Comparison of ENCODE assay signal across 18 cellular contexts in genomic region chr6:27870486-27870885, GRCh38. TPM values are rescaled to one million over a fixed set of nuclear protein-coding genes. Genes with fewer than 3 reads are reported as not detected.
A peak's percentile ranks its signal among the peaks of the same experiment; 100 is the strongest.
DNase-seq lines count a peak whose midpoint lies in the region; ATAC-seq and TF ChIP-seq lines count a peak whose summit lies in the region.
"Had no signal": no experiment of that assay in that cellular context is flagged by ENCODE, and none has a peak within 500 bp of the region (broad histone marks: within the 10 kb centered on the region; RNA-seq: fewer than 3 reads in every experiment).

No MANE protein-coding gene starts in this region.

- H3K4me3 Mint-ChIP-seq in CD4-positive, CD25-positive, alpha-beta regulatory T cell: peak overlapping the region; percentile 36 to 94 (median 84)
- peak overlapping the region; percentile 81 for H3K4me3 Mint-ChIP-seq in activated CD4-positive, alpha-beta memory T cell treated with anti-CD3 and anti-CD28 coated beads, Interleukin-2, amount 10 ng/mL, durations not matched to agents 7 days and 5 days

- H3K36me3 Mint-ChIP-seq in CD4-positive, CD25-positive, alpha-beta regulatory T cell: no peaks in the 10 kb centered on the region
- peaks cover 15% of the 10 kb centered on the region for H3K36me3 Mint-ChIP-seq in activated CD4-positive, alpha-beta memory T cell treated with anti-CD3 and anti-CD28 coated beads, Interleukin-2, amount 10 ng/mL, durations not matched to agents 7 days and 5 days (ENCODE audit: low read depth)

- H3K9me3 Mint-ChIP-seq in CD4-positive, CD25-positive, alpha-beta regulatory T cell: no peaks in the 10 kb centered on the region
- no peaks in the 10 kb centered on the region for H3K9me3 Mint-ChIP-seq in activated CD4-positive, alpha-beta memory T cell treated with anti-CD3 and anti-CD28 coated beads, Interleukin-2, amount 10 ng/mL, durations not matched to agents 7 days and 5 days

- no peak overlapping the region for H3K4me3 ChIP-seq in CD4-positive, CD25-positive, alpha-beta regulatory T cell (ENCODE audit: low read depth, low read length)
- H3K4me3 ChIP-seq in HL-60 (replicated peaks; ENCODE audit: insufficient read depth, low read length) (no peak overlapping the region), mesodermal cell (ENCODE audit: extremely low read depth, insufficient read depth, low read length, poor library complexity, severe bottlenecking) (no peak overlapping the region), thyroid gland (replicated peaks in 1 of 3) (no peak overlapping the region), WERI-Rb-1 (ENCODE audit: low read depth, low read length) (no peak overlapping the region)

- no peak overlapping the region for H3K27ac ChIP-seq in CD4-positive, CD25-positive, alpha-beta regulatory T cell (ENCODE audit: insufficient read depth, low read length, poor library complexity, severe bottlenecking)
- H3K27ac ChIP-seq in HL-60 (replicated peaks) (peak overlapping the region; percentile 83), mesodermal cell (ENCODE audit: low read depth, low read length, severe bottlenecking) (peak overlapping the region; percentile 96), thyroid gland (no peak overlapping the region), WERI-Rb-1 (no peak overlapping the region)

- ATAC-seq in CD4-positive, CD25-positive, alpha-beta regulatory T cell (ENCODE audit: low read depth in 2 of 2): no peak
- ATAC-seq in HG02884 (IDR thresholded peaks at IDR 0.05; ENCODE audit: unreplicated experiment): no peak
- ATAC-seq: PC-3 had no signal

- POLR2A ChIA-PET in activated CD4-positive, alpha-beta memory T cell treated with anti-CD3 and anti-CD28 coated beads, Interleukin-2, amount 10 ng/mL, durations not matched to agents 7 days and 5 days (lab: Charles Lee): interaction anchor here (0.7 to 18.7 kb wide), 18 partner anchors 9 to 1850 kb away, joined by 3 to 2396 read pairs (median 78); partner anchors contain the start of gene ZNF184

- 79 to 89% methylated on average over 3 of the region's 3 CpGs for WGBS in mesodermal cell (ENCODE audit: insufficient coverage in 2 of 2), 2 experiments
- WGBS in thyroid gland, 2 donors: 92 to 93% methylated on average over 3 of the region's 3 CpGs

- intact Hi-C loops in thyroid gland (cut with DNase I): no loop called here

- CTCF ChIA-PET in activated CD4-positive, alpha-beta memory T cell treated with anti-CD3 and anti-CD28 coated beads, Interleukin-2, amount 10 ng/mL, durations not matched to agents 7 days and 5 days (lab: Charles Lee): interaction anchor here (1.1 to 13.2 kb wide), 7 partner anchors 20 to 724 kb away, joined by 3 to 190 read pairs (median 12); a partner anchor contains a TSS

- peaks cover 17 to 57% (median 36%) of the 10 kb centered on the region in 4 donors for H3K4me1 Mint-ChIP-seq in CD4-positive, CD25-positive, alpha-beta regulatory T cell
- peaks cover 74% of the 10 kb centered on the region for H3K4me1 Mint-ChIP-seq in activated CD4-positive, alpha-beta memory T cell treated with anti-CD3 and anti-CD28 coated beads, Interleukin-2, amount 10 ng/mL, durations not matched to agents 7 days and 5 days

- H3K9me3 ChIP-seq in CD4-positive, CD25-positive, alpha-beta regulatory T cell (ENCODE audit: control insufficient read depth in 2 of 2, low read length in 2 of 2): no peaks in the 10 kb centered on the region
- H3K9me3 ChIP-seq in mesodermal cell (ENCODE audit: control insufficient read depth, low read length) (no peaks in the 10 kb centered on the region), thyroid gland (no peaks in the 10 kb centered on the region), WERI-Rb-1 (ENCODE audit: severe bottlenecking) (peaks cover 25% of the 10 kb centered on the region)

- no peaks in the 10 kb centered on the region for H3K27me3 ChIP-seq in CD4-positive, CD25-positive, alpha-beta regulatory T cell (ENCODE audit: control insufficient read depth, insufficient read depth, low read length)
- H3K27me3 ChIP-seq in HL-60 (ENCODE audit: insufficient read depth, poor library complexity, severe bottlenecking) (no peaks in the 10 kb centered on the region), thyroid gland (peaks cover 11% of the 10 kb centered on the region), WERI-Rb-1 (ENCODE audit: insufficient read depth, low read depth, severe bottlenecking) (no peaks in the 10 kb centered on the region)

- no peak for DNase-seq in CD4-positive, CD25-positive, alpha-beta regulatory T cell
- no peak for DNase-seq in HL-60 (ENCODE audit: low read depth in 1 of 2, low spot score in 1 of 2)
- DNase-seq in activated CD4-positive, alpha-beta memory T cell treated with anti-CD3 and anti-CD28 coated beads, Interleukin-2, amount 10 ng/mL, durations not matched to agents 7 days and 5 days: no peak
- DNase-seq in thyroid gland: no peak
- no peak for DNase-seq in WERI-Rb-1
- DNase-seq in NCI-H526 treated with DMSO at 0.1 percent for 48 hours (lab: John Stamatoyannopoulos, UW): no peak
- DNase-seq: KBM-7; NCI-H2171 treated with DMSO at 0.1 percent for 48 hours; PC-3; stimulated activated CD4-positive, alpha-beta T cell treated with anti-CD3 and anti-CD28 coated beads, Interleukin-4, amount 100 ng/mL, for 4 hours had no signal

- H3K27me3 Mint-ChIP-seq in CD4-positive, CD25-positive, alpha-beta regulatory T cell: no peaks in the 10 kb centered on the region
- H3K27me3 Mint-ChIP-seq in activated CD4-positive, alpha-beta memory T cell treated with anti-CD3 and anti-CD28 coated beads, Interleukin-2, amount 10 ng/mL, durations not matched to agents 7 days and 5 days: no peaks in the 10 kb centered on the region

- no peaks in the 10 kb centered on the region for H3K36me3 ChIP-seq in CD4-positive, CD25-positive, alpha-beta regulatory T cell (ENCODE audit: control insufficient read depth, insufficient read depth, low read length)
- H3K36me3 ChIP-seq in mesodermal cell (ENCODE audit: control insufficient read depth, insufficient read depth, low read length): no peaks in the 10 kb centered on the region
- H3K36me3 ChIP-seq in thyroid gland: no peaks in the 10 kb centered on the region
- no peaks in the 10 kb centered on the region for H3K36me3 ChIP-seq in WERI-Rb-1

- no peak for TF ChIP-seq POLR2A in thyroid gland (IDR thresholded peaks at IDR 0.05)

- H3K27ac Mint-ChIP-seq in CD4-positive, CD25-positive, alpha-beta regulatory T cell: peak overlapping the region in 2 of 3 donors; percentile 79 to 94
- peak overlapping the region; percentile 99 for H3K27ac Mint-ChIP-seq in activated CD4-positive, alpha-beta memory T cell treated with anti-CD3 and anti-CD28 coated beads, Interleukin-2, amount 10 ng/mL, durations not matched to agents 7 days and 5 days

- H3K4me1 ChIP-seq in CD4-positive, CD25-positive, alpha-beta regulatory T cell (ENCODE audit: control insufficient read depth, insufficient read depth, low read length, poor library complexity, severe bottlenecking): peaks cover 53% of the 10 kb centered on the region
- peaks cover 4% of the 10 kb centered on the region for H3K4me1 ChIP-seq in mesodermal cell (ENCODE audit: control insufficient read depth, insufficient read depth, low read length, poor library complexity, severe bottlenecking)
- peaks cover 15 to 23% of the 10 kb centered on the region in 2 donors for H3K4me1 ChIP-seq in thyroid gland

- TF ChIP-seq CTCF in HL-60 (IDR thresholded peaks at IDR 0.05; ENCODE audit: insufficient read depth, low read length) (no peak), thyroid gland (IDR thresholded peaks at IDR 0.05) (no peak), WERI-Rb-1 (IDR thresholded peaks at IDR 0.05; ENCODE audit: low read depth, low read length) (no peak)

RNA-seq across cellular contexts. Expression of gene OR2B2, which starts 41.7 kb away (rescaled TPM):
- total RNA-seq in CD4-positive, CD25-positive, alpha-beta regulatory T cell: not detected
- not detected for polyA plus RNA-seq in CD4-positive, CD25-positive, alpha-beta regulatory T cell
- total RNA-seq in activated CD4-positive, alpha-beta memory T cell treated with anti-CD3 and anti-CD28 coated beads, Interleukin-2, amount 10 ng/mL, durations not matched to agents 7 days and 5 days: not detected
- polyA plus RNA-seq in mesodermal cell (2013, experiment 1 of 2): not detected
- not detected for polyA plus RNA-seq in mesodermal cell (2013, experiment 2 of 2)
- total RNA-seq in thyroid gland: not detected
- total RNA-seq: bronchial epithelial cell; epithelial cell of proximal tubule; mononuclear cell; PC-3; renal cortical epithelial cell; subcutaneous adipose tissue; T-helper 2 cell treated with Interferon-gamma antibody and Interleukin-4, amounts not matched to agents 100 ng/mL and 5 ng/mL, for 36 hours had no signal

Comparison
In these comparisons a context has a peak if more than half of its experiments do, and no peak if none do; other contexts are left out.
1. H3K27ac ChIP-seq: peak in HL-60 (single experiment) and mesodermal cell (single experiment); none in CD4-positive, CD25-positive, alpha-beta regulatory T cell (single experiment), thyroid gland (0 of 3) and WERI-Rb-1 (single experiment).